Comparison of ENCODE assay signal across 15 cellular contexts in the genomic region with DNA sequence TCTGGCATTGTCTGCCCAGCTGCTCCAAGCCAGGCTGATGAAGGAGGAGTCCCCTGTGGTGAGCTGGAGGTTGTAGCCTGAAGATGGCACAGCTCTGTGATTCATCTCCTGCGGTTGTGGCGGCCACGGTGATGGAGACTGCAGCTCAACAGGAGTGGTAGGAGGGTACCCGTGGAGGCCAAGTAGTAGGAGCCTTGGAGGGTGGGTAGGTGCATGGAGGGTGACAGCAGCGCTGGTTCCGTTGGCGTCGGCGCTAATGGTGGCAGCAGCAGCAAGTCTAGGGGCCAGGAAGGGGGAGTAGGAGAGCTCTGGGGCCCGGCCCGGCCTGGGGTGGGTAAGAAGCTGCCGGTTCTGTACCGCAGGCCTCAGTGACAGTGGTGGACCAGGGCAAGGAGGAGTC.
"Had no signal": no experiment of that assay in that cellular context is flagged by ENCODE, and none has a peak within 500 bp of the region (broad histone marks: within the 10 kb centered on the region; RNA-seq: fewer than 3 reads in every experiment).

No MANE protein-coding gene starts in this region.

- H3K27me3 Mint-ChIP-seq: activated CD8-positive, alpha-beta memory T cell treated with anti-CD3 and anti-CD28 coated beads, Interleukin-2, amount 10 ng/mL, durations not matched to agents 7 days and 5 days; activated naive CD8-positive, alpha-beta T cell treated with anti-CD3 and anti-CD28 coated beads, Interleukin-2, amount 10 ng/mL, durations not matched to agents 7 days and 5 days; activated T-cell treated with anti-CD3 and anti-CD28 coated beads, Interleukin-2, amount 50 U/mL, for 24 hours; T-helper 17 cell had no signal

- H3K27ac Mint-ChIP-seq: activated CD8-positive, alpha-beta memory T cell treated with anti-CD3 and anti-CD28 coated beads, Interleukin-2, amount 10 ng/mL, durations not matched to agents 7 days and 5 days; activated naive CD8-positive, alpha-beta T cell treated with anti-CD3 and anti-CD28 coated beads, Interleukin-2, amount 10 ng/mL, durations not matched to agents 7 days and 5 days; activated T-cell treated with anti-CD3 and anti-CD28 coated beads, Interleukin-2, amount 50 U/mL, for 24 hours; natural killer cell; T-helper 17 cell had no signal

- H3K36me3 Mint-ChIP-seq: activated CD8-positive, alpha-beta memory T cell treated with anti-CD3 and anti-CD28 coated beads, Interleukin-2, amount 10 ng/mL, durations not matched to agents 7 days and 5 days; activated naive CD8-positive, alpha-beta T cell treated with anti-CD3 and anti-CD28 coated beads, Interleukin-2, amount 10 ng/mL, durations not matched to agents 7 days and 5 days; natural killer cell had no signal

- H3K4me1 Mint-ChIP-seq: natural killer cell, T-helper 17 cell had no signal

- H3K4me3 Mint-ChIP-seq: activated CD8-positive, alpha-beta memory T cell treated with anti-CD3 and anti-CD28 coated beads, Interleukin-2, amount 10 ng/mL, durations not matched to agents 7 days and 5 days; activated naive CD8-positive, alpha-beta T cell treated with anti-CD3 and anti-CD28 coated beads, Interleukin-2, amount 10 ng/mL, durations not matched to agents 7 days and 5 days; activated T-cell treated with anti-CD3 and anti-CD28 coated beads, Interleukin-2, amount 50 U/mL, for 24 hours; natural killer cell; T-helper 17 cell had no signal

- ATAC-seq: activated CD8-positive, alpha-beta memory T cell treated with anti-CD3 and anti-CD28 coated beads, Interleukin-2, amount 10 ng/mL, durations not matched to agents 7 days and 5 days; left cardiac atrium; natural killer cell; psoas muscle; right lobe of liver; T-helper 17 cell had no signal

- H3K9me3 Mint-ChIP-seq: activated naive CD8-positive, alpha-beta T cell treated with anti-CD3 and anti-CD28 coated beads, Interleukin-2, amount 10 ng/mL, durations not matched to agents 7 days and 5 days; activated T-cell treated with anti-CD3 and anti-CD28 coated beads, Interleukin-2, amount 50 U/mL, for 24 hours; natural killer cell had no signal

- DNase-seq: activated CD8-positive, alpha-beta memory T cell treated with anti-CD3 and anti-CD28 coated beads, Interleukin-2, amount 10 ng/mL, durations not matched to agents 7 days and 5 days; activated gamma-delta T cell; activated naive CD8-positive, alpha-beta T cell treated with anti-CD3 and anti-CD28 coated beads, Interleukin-2, amount 10 ng/mL, durations not matched to agents 7 days and 5 days; activated T-cell treated with anti-CD3 and anti-CD28 coated beads, Interleukin-2, amount 50 U/mL, for 24 hours; anterior cingulate cortex; dorsolateral prefrontal cortex; esophagus squamous epithelium; foreskin fibroblast; left cardiac atrium; natural killer cell; psoas muscle; right lobe of liver; stimulated activated CD4-positive, alpha-beta T cell treated with anti-CD3 and anti-CD28 coated beads, Interleukin-2, amount 100 ng/mL, for 24 hours; stimulated activated naive CD4-positive, alpha-beta T cell treated with Interleukin-2 at 50 U/mL for 16 hours; T-helper 17 cell had no signal
